Comparison of ENCODE assay signal across 10 cellular contexts in genomic region chr16:31528726-31529397, GRCh38. TPM values are rescaled to one million over a fixed set of nuclear protein-coding genes. Genes with fewer than 3 reads are reported as not detected.
DNase-seq lines count a peak whose midpoint lies in the region; ATAC-seq and TF ChIP-seq lines count a peak whose summit lies in the region.
"Had no signal": no experiment of that assay in that cellular context is flagged by ENCODE, and none has a peak within 500 bp of the region (broad histone marks: within the 10 kb centered on the region; RNA-seq: fewer than 3 reads in every experiment).

No MANE protein-coding gene starts in this region.

- TF ChIP-seq POLR2A in body of pancreas (IDR thresholded peaks at IDR 0.05), result peak in 2 of 3 donors; percentile 13 to 38

- CTCF ChIA-PET in activated CD4-positive, alpha-beta T cell treated with anti-CD3 and anti-CD28 coated beads, Interleukin-2, amount 10 ng/mL, durations not matched to agents 7 days and 5 days (lab: Charles Lee), result no interaction called here

- H3K9me3 Mint-ChIP-seq in activated CD4-positive, alpha-beta T cell treated with anti-CD3 and anti-CD28 coated beads, Interleukin-2, amount 10 ng/mL, durations not matched to agents 7 days and 5 days, result no peaks in the 10 kb centered on the region
- H3K9me3 Mint-ChIP-seq: stimulated activated memory B cell treated with anti-CD40 and anti-IgM and Interleukin-4, amounts not matched to agents 10 μg/mL and 1 μg/mL and 100 μg/mL, for 72 hours had no signal

- DNase-seq in activated CD4-positive, alpha-beta T cell treated with anti-CD3 and anti-CD28 coated beads, Interleukin-2, amount 10 ng/mL, durations not matched to agents 7 days and 5 days, result no peak
- no peak for DNase-seq in activated CD4-positive, alpha-beta T cell treated with anti-CD3 and anti-CD28 coated beads for 1 hour
- DNase-seq in body of pancreas (peak in 3 of 4 donors; percentile 6 to 39 (median 19)), NCI-H1105 treated with DMSO at 0.1 percent for 48 hours (lab: John Stamatoyannopoulos, UW) (no peak), AG08396 (ENCODE audit: low spot score) (no peak)

- ATAC-seq in body of pancreas (peak; percentile 73), HG02981 (IDR thresholded peaks at IDR 0.05; ENCODE audit: unreplicated experiment) (no peak)

- no peak overlapping the region for H3K27ac Mint-ChIP-seq in activated CD4-positive, alpha-beta T cell treated with anti-CD3 and anti-CD28 coated beads, Interleukin-2, amount 10 ng/mL, durations not matched to agents 7 days and 5 days
- H3K27ac Mint-ChIP-seq: stimulated activated memory B cell treated with anti-CD40 and anti-IgM and Interleukin-4, amounts not matched to agents 10 μg/mL and 1 μg/mL and 100 μg/mL, for 72 hours had no signal

- no peaks in the 10 kb centered on the region for H3K4me1 Mint-ChIP-seq in activated CD4-positive, alpha-beta T cell treated with anti-CD3 and anti-CD28 coated beads, Interleukin-2, amount 10 ng/mL, durations not matched to agents 7 days and 5 days

- H3K4me1 ChIP-seq in body of pancreas, result peaks cover 8% of the 10 kb centered on the region
- no peaks in the 10 kb centered on the region for H3K4me1 ChIP-seq in mesodermal cell (ENCODE audit: control insufficient read depth, insufficient read depth, low read length, poor library complexity, severe bottlenecking)
- H3K4me1 ChIP-seq in thymus (ENCODE audit: control insufficient read depth, insufficient read depth, low read length), result no peaks in the 10 kb centered on the region

- H3K36me3 ChIP-seq in body of pancreas (replicated peaks in 1 of 2; ENCODE audit: insufficient read depth in 1 of 2, low read depth in 2 of 2) (no peaks in the 10 kb centered on the region), mesodermal cell (ENCODE audit: control insufficient read depth, insufficient read depth, low read length) (no peaks in the 10 kb centered on the region), thymus (ENCODE audit: control insufficient read depth, insufficient read depth) (no peaks in the 10 kb centered on the region)

- H3K4me3 Mint-ChIP-seq in activated CD4-positive, alpha-beta T cell treated with anti-CD3 and anti-CD28 coated beads, Interleukin-2, amount 10 ng/mL, durations not matched to agents 7 days and 5 days, result peak overlapping the region; percentile 43

- intact Hi-C loops in body of pancreas (cut with DNase I), result no loop called here

- H3K36me3 Mint-ChIP-seq in activated CD4-positive, alpha-beta T cell treated with anti-CD3 and anti-CD28 coated beads, Interleukin-2, amount 10 ng/mL, durations not matched to agents 7 days and 5 days (ENCODE audit: low read depth), result no peaks in the 10 kb centered on the region
- H3K36me3 Mint-ChIP-seq: stimulated activated memory B cell treated with anti-CD40 and anti-IgM and Interleukin-4, amounts not matched to agents 10 μg/mL and 1 μg/mL and 100 μg/mL, for 72 hours had no signal

- TF ChIP-seq CTCF in body of pancreas (IDR thresholded peaks at IDR 0.05), result no peak

- H3K27me3 Mint-ChIP-seq in activated CD4-positive, alpha-beta T cell treated with anti-CD3 and anti-CD28 coated beads, Interleukin-2, amount 10 ng/mL, durations not matched to agents 7 days and 5 days, result peaks cover 24% of the 10 kb centered on the region

- POLR2A ChIA-PET in activated CD4-positive, alpha-beta T cell treated with anti-CD3 and anti-CD28 coated beads, Interleukin-2, amount 10 ng/mL, durations not matched to agents 7 days and 5 days (lab: Charles Lee), result no interaction called here

- H3K27me3 ChIP-seq in body of pancreas (no peaks in the 10 kb centered on the region), thymus (ENCODE audit: control insufficient read depth, insufficient read depth) (peaks cover 6% of the 10 kb centered on the region)

- H3K9me3 ChIP-seq in body of pancreas (no peaks in the 10 kb centered on the region), mesodermal cell (ENCODE audit: control insufficient read depth, low read length) (no peaks in the 10 kb centered on the region), thymus (ENCODE audit: control insufficient read depth) (no peaks in the 10 kb centered on the region)

- 6 to 9% methylated on average over 18 of the region's 18 CpGs for WGBS in body of pancreas, 2 donors
- 12 to 21% methylated on average over 12 of the region's 18 CpGs for WGBS in mesodermal cell (ENCODE audit: insufficient coverage in 2 of 2), 2 experiments
- WGBS in thymus, result 55% methylated on average over 18 of the region's 18 CpGs

- H3K27ac ChIP-seq in body of pancreas (peak overlapping the region; percentile 37 to 69 (median 58)), mesodermal cell (ENCODE audit: low read depth, low read length, severe bottlenecking) (no peak overlapping the region), thymus (ENCODE audit: low read depth) (no peak overlapping the region)

- H3K4me3 ChIP-seq in body of pancreas, result no peak overlapping the region
- peak overlapping the region; percentile 5 for H3K4me3 ChIP-seq in mesodermal cell (ENCODE audit: extremely low read depth, insufficient read depth, low read length, poor library complexity, severe bottlenecking)
- peak overlapping the region; percentile 43 for H3K4me3 ChIP-seq in thymus (ENCODE audit: low read length)

RNA-seq across cellular contexts. Expression of gene AHSP, which starts 1.2 kb away (rescaled TPM):
- not detected for total RNA-seq in activated CD4-positive, alpha-beta T cell treated with anti-CD3 and anti-CD28 coated beads, Interleukin-2, amount 10 ng/mL, durations not matched to agents 7 days and 5 days
- total RNA-seq in body of pancreas, result not detected
- polyA plus RNA-seq in mesodermal cell (2013, experiment 1 of 2), result not detected
- not detected for polyA plus RNA-seq in mesodermal cell (2013, experiment 2 of 2)
- 2.0 TPM for polyA plus RNA-seq in thymus
- total RNA-seq: bronchial epithelial cell had no signal

RNA-seq across cellular contexts. Expression of gene RUSF1, which starts 20.7 kb away (rescaled TPM):
- 10 to 100 TPM; 39.5 to 43.7 TPM for total RNA-seq in activated CD4-positive, alpha-beta T cell treated with anti-CD3 and anti-CD28 coated beads, Interleukin-2, amount 10 ng/mL, durations not matched to agents 7 days and 5 days
- 10 to 100 TPM; 72.9 to 77.5 TPM for total RNA-seq in body of pancreas
- polyA plus RNA-seq in mesodermal cell (2013, experiment 1 of 2), result 76.3 TPM
- polyA plus RNA-seq in mesodermal cell (2013, experiment 2 of 2), result 66.0 TPM
- polyA plus RNA-seq in thymus, result 72.9 TPM

RNA-seq across cellular contexts. Expression of gene SLC5A2, which starts 45.9 kb away (rescaled TPM):
- total RNA-seq in activated CD4-positive, alpha-beta T cell treated with anti-CD3 and anti-CD28 coated beads, Interleukin-2, amount 10 ng/mL, durations not matched to agents 7 days and 5 days, result under 1 TPM in 1 of 2 experiments, not detected in 1; 0.52 TPM
- under 1 TPM in 1 of 2 donors, not detected in 1; 0.26 TPM for total RNA-seq in body of pancreas
- polyA plus RNA-seq in mesodermal cell (2013, experiment 1 of 2), result not detected
- not detected for polyA plus RNA-seq in mesodermal cell (2013, experiment 2 of 2)
- 2.8 TPM for polyA plus RNA-seq in thymus

RNA-seq across cellular contexts. Expression of gene TGFB1I1, which starts 56.9 kb away (rescaled TPM):
- total RNA-seq in activated CD4-positive, alpha-beta T cell treated with anti-CD3 and anti-CD28 coated beads, Interleukin-2, amount 10 ng/mL, durations not matched to agents 7 days and 5 days, result under 1 TPM; 0.20 to 0.48 TPM
- 10 to 100 TPM in 1 of 2 donors, 1 to 10 TPM in 1; 8.6 to 16.6 TPM for total RNA-seq in body of pancreas
- polyA plus RNA-seq in mesodermal cell (2013, experiment 1 of 2), result 59.4 TPM
- 52.1 TPM for polyA plus RNA-seq in mesodermal cell (2013, experiment 2 of 2)
- polyA plus RNA-seq in thymus, result 9.2 TPM

Comparison
In these comparisons a context has a peak if more than half of its experiments do, and no peak if none do; other contexts are left out.
1. DNase-seq: peak in body of pancreas (3 of 4); none in activated CD4-positive, alpha-beta T cell treated with anti-CD3 and anti-CD28 coated beads, Interleukin-2, amount 10 ng/mL, durations not matched to agents 7 days and 5 days (single experiment), activated CD4-positive, alpha-beta T cell treated with anti-CD3 and anti-CD28 coated beads for 1 hour (single experiment), NCI-H1105 treated with DMSO at 0.1 percent for 48 hours (single experiment) and AG08396 (single experiment).
2. H3K27ac ChIP-seq: peak in body of pancreas (4 of 4); none in mesodermal cell (single experiment) and thymus (single experiment).
3. H3K4me3 ChIP-seq: peak in mesodermal cell (single experiment) and thymus (single experiment); none in body of pancreas (0 of 2).